Comparison of ENCODE assay signal across 14 cellular contexts in the genomic region with DNA sequence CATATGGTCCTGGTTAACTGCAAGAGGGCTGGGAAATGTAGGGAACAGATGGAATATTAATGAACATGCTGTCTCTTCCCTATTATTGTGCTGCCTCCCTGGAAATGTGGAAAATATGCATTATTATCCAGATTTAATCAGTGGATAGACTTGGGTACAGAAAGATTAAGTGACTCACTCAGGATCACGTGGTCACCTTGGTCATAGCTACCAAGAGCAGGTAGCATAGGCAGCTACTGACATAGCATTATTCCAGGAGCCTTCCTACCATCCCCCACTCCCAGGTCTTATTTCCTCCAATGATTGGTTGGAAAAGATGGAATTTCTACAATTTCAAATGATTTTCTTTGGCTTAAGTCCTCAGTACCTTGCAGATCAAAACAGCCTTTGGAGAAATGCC.
"Had no signal": no experiment of that assay in that cellular context is flagged by ENCODE, and none has a peak within 500 bp of the region (broad histone marks: within the 10 kb centered on the region; RNA-seq: fewer than 3 reads in every experiment).

No MANE protein-coding gene starts in this region.

- H3K27me3 ChIP-seq: gastroesophageal sphincter had no signal

- H3K36me3 Mint-ChIP-seq: activated naive CD8-positive, alpha-beta T cell treated with anti-CD3 and anti-CD28 coated beads for 36 hours had no signal

- H3K9me3 ChIP-seq: gastroesophageal sphincter, stomach had no signal

- H3K4me1 ChIP-seq: gastroesophageal sphincter, stomach had no signal

- ATAC-seq: activated CD8-positive, alpha-beta T cell treated with anti-CD3 and anti-CD28 coated beads for 36 hours; activated T-cell treated with anti-CD3 and anti-CD28 coated beads, Interleukin-2, amount 50 U/mL, for 72 hours; gastroesophageal sphincter; left ventricle myocardium superior had no signal

- H3K27ac Mint-ChIP-seq: activated CD8-positive, alpha-beta T cell treated with anti-CD3 and anti-CD28 coated beads for 36 hours; activated naive CD8-positive, alpha-beta T cell treated with anti-CD3 and anti-CD28 coated beads for 36 hours; activated T-cell treated with anti-CD3 and anti-CD28 coated beads, Interleukin-2, amount 50 U/mL, for 72 hours had no signal

- H3K4me1 Mint-ChIP-seq: activated naive CD8-positive, alpha-beta T cell treated with anti-CD3 and anti-CD28 coated beads for 36 hours had no signal

- FAIRE-seq: colon, keratinocyte had no signal

- H3K4me3 Mint-ChIP-seq: activated CD8-positive, alpha-beta T cell treated with anti-CD3 and anti-CD28 coated beads for 36 hours; activated naive CD8-positive, alpha-beta T cell treated with anti-CD3 and anti-CD28 coated beads for 36 hours; activated T-cell treated with anti-CD3 and anti-CD28 coated beads, Interleukin-2, amount 50 U/mL, for 72 hours; neural crest cell had no signal

- H3K27ac ChIP-seq: gastroesophageal sphincter, stomach, VCaP had no signal

- H3K36me3 ChIP-seq: gastroesophageal sphincter, stomach had no signal

- H3K4me3 ChIP-seq: gastroesophageal sphincter, stomach had no signal

- DNase-seq: activated CD8-positive, alpha-beta memory T cell treated with anti-CD3 and anti-CD28 coated beads, Interleukin-2, amount 50 U/mL, for 4 hours; activated CD8-positive, alpha-beta T cell treated with anti-CD3 and anti-CD28 coated beads for 36 hours; activated gamma-delta T cell treated with Interleukin-2 at 50 U/mL for 16 hours; activated naive CD8-positive, alpha-beta T cell treated with anti-CD3 and anti-CD28 coated beads for 36 hours; activated T-cell treated with anti-CD3 and anti-CD28 coated beads, Interleukin-2, amount 50 U/mL, for 72 hours; anterior cingulate cortex; left ventricle myocardium superior; stimulated activated CD4-positive, alpha-beta T cell treated with anti-CD3 and anti-CD28 coated beads, Interleukin-4, amount 100 ng/mL, for 4 hours; stomach had no signal

- H3K9me3 Mint-ChIP-seq: activated CD8-positive, alpha-beta T cell treated with anti-CD3 and anti-CD28 coated beads for 36 hours; activated naive CD8-positive, alpha-beta T cell treated with anti-CD3 and anti-CD28 coated beads for 36 hours; activated T-cell treated with anti-CD3 and anti-CD28 coated beads, Interleukin-2, amount 50 U/mL, for 72 hours; neural crest cell had no signal
